8 cellular contexts compared by ENCODE assay signal in the genomic region with DNA sequence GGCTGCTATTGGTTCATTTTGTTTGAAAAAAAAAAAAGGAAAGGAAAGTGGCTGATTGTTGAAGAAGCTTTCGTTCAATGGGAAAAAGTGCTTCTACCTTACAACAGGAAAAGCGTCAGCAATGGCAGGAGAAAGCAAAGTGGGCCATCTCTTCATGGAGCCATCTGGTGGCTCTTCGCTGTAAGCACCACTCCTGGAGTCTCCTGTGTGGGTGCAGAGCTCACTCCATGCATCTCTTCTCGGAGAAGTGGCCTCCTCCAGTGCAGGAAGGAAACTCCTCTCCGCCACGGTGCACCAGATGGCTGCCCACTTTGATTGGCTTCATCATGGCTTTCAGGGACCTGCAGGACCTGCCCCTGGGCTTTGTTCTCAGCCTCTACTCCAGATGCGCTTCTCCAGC.
DNase-seq lines count a peak whose midpoint lies in the region; ATAC-seq and TF ChIP-seq lines count a peak whose summit lies in the region.

No MANE protein-coding gene starts in this region.

- intact Hi-C loops in esophagus muscularis mucosa (cut with DNase I) = no loop called here

- H3K27me3 ChIP-seq in OCI-LY3 (ENCODE audit: low read depth, low read length) = peaks cover 8% of the 10 kb centered on the region; the same call in 1 of the 2 replicates
- H3K27me3 ChIP-seq in esophagus muscularis mucosa = no peaks in the 10 kb centered on the region
- no peaks in the 10 kb centered on the region for H3K27me3 ChIP-seq in neutrophil

- H3K36me3 ChIP-seq in OCI-LY3 (replicated peaks; ENCODE audit: low read depth, low read length) = no peaks in the 10 kb centered on the region
- H3K36me3 ChIP-seq in esophagus muscularis mucosa = no peaks in the 10 kb centered on the region
- no peaks in the 10 kb centered on the region for H3K36me3 ChIP-seq in neutrophil

- no peak for TF ChIP-seq EP300 in esophagus muscularis mucosa (IDR thresholded peaks at IDR 0.05)

- H2AFZ ChIP-seq in OCI-LY3 (ENCODE audit: low read depth, low read length) = peak overlapping the region; percentile 51; the same call in 1 of the 2 replicates

- H3K4me2 ChIP-seq in OCI-LY3 (ENCODE audit: low read length) = peak overlapping the region; percentile 35

- H4K20me1 ChIP-seq in OCI-LY3 (ENCODE audit: insufficient read depth, low read length) = no peaks in the 10 kb centered on the region

- WGBS in esophagus muscularis mucosa = 83% methylated on average over 7 of the region's 7 CpGs

- no peaks in the 10 kb centered on the region for H3K79me2 ChIP-seq in OCI-LY3 (ENCODE audit: low read length)

- ATAC-seq in HG02763 (IDR thresholded peaks at IDR 0.05; ENCODE audit: unreplicated experiment) (peak; percentile 29), HG03460 (IDR thresholded peaks at IDR 0.05; ENCODE audit: unreplicated experiment) (no peak)

- H3K9ac ChIP-seq in OCI-LY3 (ENCODE audit: low read length) = peak overlapping the region; percentile 42; the same call in 1 of the 2 replicates

- no peak for TF ChIP-seq POLR2A in esophagus muscularis mucosa (IDR thresholded peaks at IDR 0.05; ENCODE audit: low read depth)

- H3K4me1 ChIP-seq in OCI-LY3 (ENCODE audit: low read length) = peaks cover 78% of the 10 kb centered on the region
- H3K4me1 ChIP-seq in esophagus muscularis mucosa = no peaks in the 10 kb centered on the region
- H3K4me1 ChIP-seq in neutrophil (ENCODE audit: control insufficient read depth in 1 of 2, insufficient read depth in 1 of 2, low read depth in 1 of 2, low read length in 1 of 2) = peaks cover 90 to 98% of the 10 kb centered on the region in 2 experiments

- TF ChIP-seq CTCF in OCI-LY3 (IDR thresholded peaks at IDR 0.05; ENCODE audit: low read depth, low read length) = peak; percentile 68
- peak; percentile 44 to 62 (median 45) for TF ChIP-seq CTCF in esophagus muscularis mucosa (IDR thresholded peaks at IDR 0.05)
- peak; percentile 53 for TF ChIP-seq CTCF in neutrophil (IDR thresholded peaks at IDR 0.05)

- H3K4me3 ChIP-seq in OCI-LY3 (ENCODE audit: low read length) (no peak overlapping the region), esophagus muscularis mucosa (no peak overlapping the region), neutrophil (ENCODE audit: low read depth in 1 of 2, low read length in 1 of 2) (peak overlapping the region in 1 of 2 experiments; percentile 3)

- DNase-seq in NCI-H2029 (lab: John Stamatoyannopoulos, UW) (peak; percentile 25), NCI-H2029 treated with DMSO at 0.1 percent for 48 hours (lab: John Stamatoyannopoulos, UW) (no peak), esophagus muscularis mucosa (ENCODE audit: extremely low spot score) (peak; percentile 80)
- no peak for DNase-seq in activated CD8-positive, alpha-beta memory T cell treated with anti-CD3 and anti-CD28 coated beads, Interleukin-2, amount 50 U/mL, for 4 hours

- H3K27ac ChIP-seq in OCI-LY3 (ENCODE audit: low read length) (no peak overlapping the region), esophagus muscularis mucosa (replicated peaks in 1 of 4) (no peak overlapping the region), neutrophil (peak overlapping the region; percentile 90)

- no peaks in the 10 kb centered on the region for H3K9me3 ChIP-seq in OCI-LY3 (ENCODE audit: insufficient read depth, low read length)
- H3K9me3 ChIP-seq in esophagus muscularis mucosa = no peaks in the 10 kb centered on the region
- H3K9me3 ChIP-seq in neutrophil = no peaks in the 10 kb centered on the region

Comparison
In these comparisons a context has a peak if more than half of its experiments do, and no peak if none do; other contexts are left out.
1. DNase-seq: peak in NCI-H2029 (single experiment) and esophagus muscularis mucosa (single experiment); none in NCI-H2029 treated with DMSO at 0.1 percent for 48 hours (single experiment) and activated CD8-positive, alpha-beta memory T cell treated with anti-CD3 and anti-CD28 coated beads, Interleukin-2, amount 50 U/mL, for 4 hours (single experiment).
2. Peak in every context shown above with its lines, with median percentiles within 50 percentile points of each other: CTCF ChIP-seq.